ENCODE assay signal across 2 cellular contexts in genomic region chr1:224349716-224350115, GRCh38. TPM values are rescaled to one million over a fixed set of nuclear protein-coding genes. Genes with fewer than 3 reads are reported as not detected.
A peak's percentile ranks its signal among the peaks of the same experiment; 100 is the strongest.
DNase-seq lines count a peak whose midpoint lies in the region; ATAC-seq lines count a peak whose summit lies in the region.
"Not testable (repeated sequence)": the region's sequence is repeated elsewhere in the genome, so short reads cannot be mapped to it uniquely, and the experiment has no call there.

No MANE protein-coding gene starts in this region.

- H3K27me3 Mint-ChIP-seq in T-helper 17 cell; activated naive CD4-positive, alpha-beta T cell treated with anti-CD3 and anti-CD28 coated beads for 36 hours (ENCODE audit: low read depth): not testable (repeated sequence)

- DNase-seq in T-helper 17 cell; activated naive CD4-positive, alpha-beta T cell treated with anti-CD3 and anti-CD28 coated beads for 36 hours: not testable (repeated sequence)

- CTCF ChIA-PET in activated naive CD4-positive, alpha-beta T cell treated with anti-CD3 and anti-CD28 coated beads for 36 hours (lab: Charles Lee) = not testable (repeated sequence)

- H3K4me1 Mint-ChIP-seq in T-helper 17 cell = peaks cover 14% of the 10 kb centered on the region
- H3K4me1 Mint-ChIP-seq in activated naive CD4-positive, alpha-beta T cell treated with anti-CD3 and anti-CD28 coated beads for 36 hours (ENCODE audit: low read depth) = peaks cover 14% of the 10 kb centered on the region

- H3K9me3 ChIP-seq in T-helper 17 cell (ENCODE audit: control insufficient read depth, low read length, poor library complexity, severe bottlenecking) = not testable (repeated sequence)

- H3K4me3 Mint-ChIP-seq in T-helper 17 cell; activated naive CD4-positive, alpha-beta T cell treated with anti-CD3 and anti-CD28 coated beads for 36 hours: not testable (repeated sequence)

- intact Hi-C loops in activated naive CD4-positive, alpha-beta T cell treated with anti-CD3 and anti-CD28 coated beads for 36 hours (cut with micrococcal nuclease) = not testable (repeated sequence)

- not testable (repeated sequence) for H3K36me3 Mint-ChIP-seq in T-helper 17 cell (ENCODE audit: low read depth); activated naive CD4-positive, alpha-beta T cell treated with anti-CD3 and anti-CD28 coated beads for 36 hours (ENCODE audit: low read depth)

- peak overlapping the region; percentile 19 for H3K27ac Mint-ChIP-seq in T-helper 17 cell
- H3K27ac Mint-ChIP-seq in activated naive CD4-positive, alpha-beta T cell treated with anti-CD3 and anti-CD28 coated beads for 36 hours = peak overlapping the region; percentile 50

- ATAC-seq in T-helper 17 cell = not testable (repeated sequence)

- not testable (repeated sequence) for H3K9me3 Mint-ChIP-seq in activated naive CD4-positive, alpha-beta T cell treated with anti-CD3 and anti-CD28 coated beads for 36 hours

RNA-seq across cellular contexts. Expression of gene CNIH4, which starts 7.0 kb away (rescaled TPM):
- 10 to 100 TPM; 19.1 to 24.1 TPM for total RNA-seq in T-helper 17 cell
- total RNA-seq in activated naive CD4-positive, alpha-beta T cell treated with anti-CD3 and anti-CD28 coated beads for 36 hours = 10 to 100 TPM; 34.7 to 35.1 TPM

RNA-seq across cellular contexts. Expression of gene NVL, which starts 19.7 kb away (rescaled TPM):
- 10 to 100 TPM; 24.8 to 28.3 TPM for total RNA-seq in T-helper 17 cell
- 10 to 100 TPM; 26.7 to 29.9 TPM for total RNA-seq in activated naive CD4-positive, alpha-beta T cell treated with anti-CD3 and anti-CD28 coated beads for 36 hours
